8 cellular contexts compared by ENCODE assay signal in genomic region chr1:153566414-153567371, GRCh38. TPM values are rescaled to one million over a fixed set of nuclear protein-coding genes. Genes with fewer than 3 reads are reported as not detected.
DNase-seq lines count a peak whose midpoint lies in the region; ATAC-seq and TF ChIP-seq lines count a peak whose summit lies in the region.

No MANE protein-coding gene starts in this region.

- H3K36me3 ChIP-seq in MG63 (peaks cover 2% of the 10 kb centered on the region; the same call in 1 of the 2 replicates), aorta (ENCODE audit: control insufficient read depth in 1 of 2, insufficient read depth in 2 of 2, low read length in 1 of 2) (no peaks in the 10 kb centered on the region)

- intact Hi-C loops in right cardiac atrium (cut with DNase I): loop anchor here in 2 of 4 donors (5.0 kb wide), 2 partner anchors 34 to 54 kb away; no protein-coding TSS in a partner anchor
- intact Hi-C loops in aorta (cut with DNase I): no loop called here

- no peak for TF ChIP-seq CTCF in GM12865 (IDR thresholded peaks at IDR 0.05; ENCODE audit: insufficient read depth, low read depth, low read length, missing control alignments)
- no peak for TF ChIP-seq CTCF in retinal pigment epithelial cell (conservative IDR thresholded peaks at IDR 0.05; ENCODE audit: low read depth, low read length)

- peak; percentile 71 for DNase-seq in GM12865 (ENCODE audit: low read depth)
- DNase-seq in MG63: peak; percentile 100
- DNase-seq in T-helper 9 cell: peak; percentile 67
- peak; percentile 95 to 97 (median 95) for DNase-seq in right cardiac atrium
- DNase-seq in retinal pigment epithelial cell (ENCODE audit: low read depth): peak; percentile 98
- peak; percentile 98 for DNase-seq in aorta

- H3K27me3 ChIP-seq in MG63 (no peaks in the 10 kb centered on the region), right cardiac atrium (ENCODE audit: control insufficient read depth, insufficient read depth) (no peaks in the 10 kb centered on the region), aorta (ENCODE audit: control insufficient read depth in 1 of 2, insufficient read depth in 2 of 2, low read length in 1 of 2) (no peaks in the 10 kb centered on the region)

- H3K9me3 ChIP-seq in MG63 (no peaks in the 10 kb centered on the region), right cardiac atrium (ENCODE audit: control insufficient read depth, low read length) (no peaks in the 10 kb centered on the region), aorta (ENCODE audit: control insufficient read depth, low read length) (no peaks in the 10 kb centered on the region)

- ATAC-seq in right cardiac atrium: peak; percentile 92 to 95
- ATAC-seq in aorta (ENCODE audit: low FRiP score): peak; percentile 94
- no peak for ATAC-seq in HG02571 (IDR thresholded peaks at IDR 0.05; ENCODE audit: unreplicated experiment)

- H3K4me3 ChIP-seq in GM12865 (ENCODE audit: low read depth, low read length) (no peak overlapping the region), MG63 (no peak overlapping the region), right cardiac atrium (ENCODE audit: low read length) (no peak overlapping the region), retinal pigment epithelial cell (ENCODE audit: low read length) (no peak overlapping the region), aorta (ENCODE audit: low read length in 2 of 2) (no peak overlapping the region)

- 51% methylated on average over 16 of the region's 16 CpGs for WGBS in right cardiac atrium
- 23 to 25% methylated on average over 16 of the region's 16 CpGs for WGBS in aorta, 2 donors

- peaks cover 22% of the 10 kb centered on the region for H3K4me1 ChIP-seq in right cardiac atrium (ENCODE audit: control insufficient read depth, insufficient read depth, low read length)
- H3K4me1 ChIP-seq in aorta (ENCODE audit: control insufficient read depth in 1 of 2, insufficient read depth in 2 of 2, low read length in 2 of 2): no peaks in the 10 kb centered on the region

- H3K27ac ChIP-seq in angular gyrus (ENCODE audit: low read depth, low read length): peak overlapping the region; percentile 72
- H3K27ac ChIP-seq in right cardiac atrium (ENCODE audit: low read length): peak overlapping the region; percentile 76
- H3K27ac ChIP-seq in aorta (ENCODE audit: low read depth in 1 of 2, low read length in 2 of 2): peak overlapping the region; percentile 89

RNA-seq across cellular contexts. Expression of gene S100A2, which starts 1.0 kb away (rescaled TPM):
- 29.6 and 34.8 TPM in 2 replicates for total RNA-seq in MG63 (2014; rRNA removed; shearing (Covaris generic); ENCODE audit: low replicate concordance)
- total RNA-seq in right cardiac atrium (1 to 10 TPM in 1 of 4 donors, under 1 TPM in 3; 0.92 to 1.2 (median 0.97) TPM), aorta (1 to 10 TPM; 1.8 TPM)
- polyA plus RNA-seq in right cardiac atrium (3.7 TPM), aorta (1 to 10 TPM; 2.1 to 6.4 TPM)

RNA-seq across cellular contexts. Expression of gene S100A3, which starts 17.6 kb away (rescaled TPM):
- 0.81 and 3.4 TPM in 2 replicates for total RNA-seq in MG63 (2014; rRNA removed; shearing (Covaris generic); ENCODE audit: low replicate concordance)
- total RNA-seq in right cardiac atrium (1 to 10 TPM in 2 of 4 donors, under 1 TPM in 2; 0.54 to 2.0 (median 1.1) TPM), aorta (1 to 10 TPM; 2.3 to 3.8 TPM)
- polyA plus RNA-seq in right cardiac atrium (1.6 TPM), aorta (10 to 100 TPM in 1 of 2 donors, 1 to 10 TPM in 1; 3.0 to 11.7 TPM)

RNA-seq across cellular contexts. Expression of gene S100A4, which starts 21.1 kb away (rescaled TPM):
- total RNA-seq in MG63 (2014; rRNA removed; shearing (Covaris generic); ENCODE audit: low replicate concordance): 438 and 702 TPM in 2 replicates
- total RNA-seq in right cardiac atrium (100 to 1,000 TPM in 3 of 4 donors, 10 to 100 TPM in 1; 95.9 to 243 (median 148) TPM), aorta (100 to 1,000 TPM; 406 to 967 TPM)
- polyA plus RNA-seq in right cardiac atrium (329 TPM), aorta (1,000 to 10,000 TPM; 3,369 to 4,033 TPM)

RNA-seq across cellular contexts. Expression of gene S100A5, which starts 26.0 kb away (rescaled TPM):
- total RNA-seq in MG63 (2014; rRNA removed; shearing (Covaris generic); ENCODE audit: low replicate concordance): not detected in 2 replicates
- not detected for total RNA-seq in right cardiac atrium
- polyA plus RNA-seq in right cardiac atrium: not detected
- total RNA-seq in aorta: not detected
- not detected for polyA plus RNA-seq in aorta

RNA-seq across cellular contexts. Expression of gene S100A6, which starts 30.9 kb away (rescaled TPM):
- total RNA-seq in MG63 (2014; rRNA removed; shearing (Covaris generic); ENCODE audit: low replicate concordance): 474 and 904 TPM in 2 replicates
- total RNA-seq in right cardiac atrium (100 to 1,000 TPM; 334 to 461 (median 411) TPM), aorta (1,000 to 10,000 TPM in 1 of 2 donors, 100 to 1,000 TPM in 1; 934 to 1,126 TPM)
- polyA plus RNA-seq in right cardiac atrium (819 TPM), aorta (1,000 to 10,000 TPM; 3,932 to 5,181 TPM)

Comparison
In these comparisons a context has a peak if more than half of its experiments do, and no peak if none do; other contexts are left out.
1. RNA of gene S100A2, which starts 1.0 kb away (total RNA-seq): 29.6 to 34.8 TPM in MG63; 1.8 TPM in aorta and 0.92 to 1.2 TPM in right cardiac atrium; every median in the first group is over 10 times any median in the second.
2. Peak in every context shown above with its lines, with median percentiles within 50 percentile points of each other: DNase-seq and H3K27ac ChIP-seq.